In genomic region chr7:44155191-44156185, GRCh38 we compare ENCODE assay signal across 20 cellular contexts. TPM values are rescaled to one million over a fixed set of nuclear protein-coding genes. Genes with fewer than 3 reads are reported as not detected.
DNase-seq lines count a peak whose midpoint lies in the region; ATAC-seq and FAIRE-seq lines count a peak whose summit lies in the region.
"Had no signal": no experiment of that assay in that cellular context is flagged by ENCODE, and none has a peak within 500 bp of the region (broad histone marks: within the 10 kb centered on the region; RNA-seq: fewer than 3 reads in every experiment).

No MANE protein-coding gene starts in this region.

- peak; percentile 54 for DNase-seq in cardiac septum (ENCODE audit: low spot score)
- no peak for DNase-seq in Right ventricle myocardium inferior (ENCODE audit: missing footprints)
- DNase-seq in cerebellar cortex (ENCODE audit: low spot score) = peak; percentile 94
- peak; percentile 89 for DNase-seq in mesenteric fat pad (ENCODE audit: low spot score)
- DNase-seq in urothelium cell line (ENCODE audit: low spot score) = no peak
- DNase-seq in activated CD4-positive, alpha-beta T cell treated with anti-CD3 and anti-CD28 coated beads for 36 hours = no peak
- no peak for DNase-seq in NCI-H446 treated with DMSO at 0.1 percent for 48 hours (lab: John Stamatoyannopoulos, UW)
- DNase-seq in activated T-cell treated with anti-CD3 and anti-CD28 coated beads, Interleukin-2, amount 50 U/mL, for 48 hours = no peak
- DNase-seq: AML-193; CD4-positive, CD25-positive, alpha-beta regulatory T cell; DMS79; KG1; NCI-H1092; NCI-H187 treated with DMSO at 0.1 percent for 48 hours; NCI-H2171; NCI-H82 had no signal

- FAIRE-seq in urothelium cell line (lab: Jason Lieb, UNC) = peak; percentile 63
- FAIRE-seq: G401.6 had no signal

- no peaks in the 10 kb centered on the region for H3K4me1 Mint-ChIP-seq in activated CD4-positive, alpha-beta T cell treated with anti-CD3 and anti-CD28 coated beads for 36 hours
- H3K4me1 Mint-ChIP-seq: CD4-positive, CD25-positive, alpha-beta regulatory T cell had no signal

- ATAC-seq in Right ventricle myocardium inferior = no peak
- no peak for ATAC-seq in activated CD4-positive, alpha-beta T cell treated with anti-CD3 and anti-CD28 coated beads for 36 hours
- ATAC-seq: GM23338 had no signal

- H3K27me3 Mint-ChIP-seq in activated CD4-positive, alpha-beta T cell treated with anti-CD3 and anti-CD28 coated beads for 36 hours = no peaks in the 10 kb centered on the region
- H3K27me3 Mint-ChIP-seq: CD4-positive, CD25-positive, alpha-beta regulatory T cell had no signal

- intact Hi-C loops in cardiac septum (cut with DNase I) (no loop called here), Right ventricle myocardium inferior (cut with DNase I) (no loop called here)
- intact Hi-C loops in activated CD4-positive, alpha-beta T cell treated with anti-CD3 and anti-CD28 coated beads for 36 hours (cut with DNase I, micrococcal nuclease) = no loop called here

- CTCF ChIA-PET in activated CD4-positive, alpha-beta T cell treated with anti-CD3 and anti-CD28 coated beads for 36 hours (lab: Charles Lee) = no interaction called here

- H3K4me3 Mint-ChIP-seq in activated CD4-positive, alpha-beta T cell treated with anti-CD3 and anti-CD28 coated beads for 36 hours = no peak overlapping the region
- H3K4me3 Mint-ChIP-seq: CD4-positive, CD25-positive, alpha-beta regulatory T cell; GM23338 had no signal

- no peaks in the 10 kb centered on the region for H3K36me3 Mint-ChIP-seq in activated CD4-positive, alpha-beta T cell treated with anti-CD3 and anti-CD28 coated beads for 36 hours (ENCODE audit: low read depth)
- H3K36me3 Mint-ChIP-seq: CD4-positive, CD25-positive, alpha-beta regulatory T cell had no signal

- no peaks in the 10 kb centered on the region for H3K9me3 Mint-ChIP-seq in activated CD4-positive, alpha-beta T cell treated with anti-CD3 and anti-CD28 coated beads for 36 hours (ENCODE audit: low read depth)
- H3K9me3 Mint-ChIP-seq: GM23338 had no signal

- H3K27ac Mint-ChIP-seq in activated CD4-positive, alpha-beta T cell treated with anti-CD3 and anti-CD28 coated beads for 36 hours = no peak overlapping the region
- H3K27ac Mint-ChIP-seq: GM23338 had no signal

- POLR2A ChIA-PET in activated CD4-positive, alpha-beta T cell treated with anti-CD3 and anti-CD28 coated beads for 36 hours (lab: Charles Lee) = no interaction called here

RNA-seq across cellular contexts. Expression of gene MYL7, which starts 14.4 kb away (rescaled TPM):
- total RNA-seq in cardiac septum (2,493 TPM), Right ventricle myocardium inferior (3,838 TPM), mesenteric fat pad (not detected)
- total RNA-seq in activated CD4-positive, alpha-beta T cell treated with anti-CD3 and anti-CD28 coated beads for 36 hours = not detected
- total RNA-seq: CD4-positive, CD25-positive, alpha-beta regulatory T cell; GM23338; MCF 10A; NCI-H460 had no signal

RNA-seq across cellular contexts. Expression of gene POLD2, which starts 32.1 kb away (rescaled TPM):
- 88.1 TPM for total RNA-seq in cardiac septum
- total RNA-seq in Right ventricle myocardium inferior = 87.3 TPM
- total RNA-seq in mesenteric fat pad = 60.2 TPM
- total RNA-seq in activated CD4-positive, alpha-beta T cell treated with anti-CD3 and anti-CD28 coated beads for 36 hours = 100 to 1,000 TPM; 250 to 347 TPM

RNA-seq across cellular contexts. Expression of gene GCK, which starts 33.8 kb away (rescaled TPM):
- total RNA-seq in cardiac septum (3.7 TPM), Right ventricle myocardium inferior (1.8 TPM), mesenteric fat pad (0.48 TPM)
- total RNA-seq in activated CD4-positive, alpha-beta T cell treated with anti-CD3 and anti-CD28 coated beads for 36 hours = 1 to 10 TPM in 1 of 2 experiments, under 1 TPM in 1; 0.53 to 1.3 TPM
- total RNA-seq: CD4-positive, CD25-positive, alpha-beta regulatory T cell; MCF 10A; NCI-H460 had no signal

RNA-seq across cellular contexts. Expression of gene YKT6, which starts 45.3 kb away (rescaled TPM):
- total RNA-seq in cardiac septum = 56.1 TPM
- 58.0 TPM for total RNA-seq in Right ventricle myocardium inferior
- total RNA-seq in mesenteric fat pad = 77.4 TPM
- 10 to 100 TPM; 51.0 to 51.3 TPM for total RNA-seq in activated CD4-positive, alpha-beta T cell treated with anti-CD3 and anti-CD28 coated beads for 36 hours

RNA-seq across cellular contexts. Expression of gene AEBP1, which starts 51.3 kb away (rescaled TPM):
- total RNA-seq in cardiac septum = 93.1 TPM
- 13.6 TPM for total RNA-seq in Right ventricle myocardium inferior
- 267 TPM for total RNA-seq in mesenteric fat pad
- 10 to 100 TPM; 18.2 to 18.3 TPM for total RNA-seq in activated CD4-positive, alpha-beta T cell treated with anti-CD3 and anti-CD28 coated beads for 36 hours
- total RNA-seq: MCF 10A, NCI-H460 had no signal

Comparison
In these comparisons a context has a peak if more than half of its experiments do, and no peak if none do; other contexts are left out.
1. DNase-seq: peak in cardiac septum (single experiment), cerebellar cortex (single experiment) and mesenteric fat pad (single experiment); none in Right ventricle myocardium inferior (single experiment), urothelium cell line (single experiment), activated CD4-positive, alpha-beta T cell treated with anti-CD3 and anti-CD28 coated beads for 36 hours (single experiment), NCI-H446 treated with DMSO at 0.1 percent for 48 hours (single experiment) and activated T-cell treated with anti-CD3 and anti-CD28 coated beads, Interleukin-2, amount 50 U/mL, for 48 hours (0 of 2).
2. RNA of gene MYL7, which starts 14.4 kb away (total RNA-seq): 3,838 TPM in Right ventricle myocardium inferior (single experiment) and 2,493 TPM in cardiac septum (single experiment); not detected in mesenteric fat pad (single experiment) and not detected in activated CD4-positive, alpha-beta T cell treated with anti-CD3 and anti-CD28 coated beads for 36 hours; every median in the first group is over 1,000 times any median in the second.